Comparison of ENCODE assay signal across 8 cellular contexts in genomic region chr5:62412549-62413329, GRCh38.
DNase-seq lines count a peak whose midpoint lies in the region; ATAC-seq lines count a peak whose summit lies in the region.

Gene IPO11 (plus strand): TSS chr5:62412763. CDS start chr5:62437280, 24,517 bp downstream.

- peak; percentile 78 to 100 (median 97) for DNase-seq in C1 segment of cervical spinal cord (lab: John Stamatoyannopoulos, UW)
- DNase-seq in NCI-H748 treated with DMSO at 0.1 percent for 48 hours (lab: John Stamatoyannopoulos, UW) = peak; percentile 99
- DNase-seq in activated CD4-positive, alpha-beta T cell treated with anti-CD3 and anti-CD28 coated beads, Interleukin-2, amount 50 U/mL, for 24 hours (ENCODE audit: low read depth in 1 of 2, low spot score in 1 of 2) = peak; percentile 98 to 99
- peak; percentile 99 for DNase-seq in dedifferentiated amniotic fluid mesenchymal stem cell (ENCODE audit: extremely low spot score)
- DNase-seq in left kidney (ENCODE audit: low read depth, low spot score) = peak; percentile 100
- peak; percentile 98 to 99 for DNase-seq in stimulated activated CD4-positive, alpha-beta T cell treated with anti-CD3 and anti-CD28 coated beads, Interleukin-2, amount 100 ng/mL, for 24 hours

- ATAC-seq in GM19372 (IDR thresholded peaks at IDR 0.05; ENCODE audit: low read depth, unreplicated experiment) = peak; percentile 97
- ATAC-seq in HG03558 (IDR thresholded peaks at IDR 0.05; ENCODE audit: extremely low read depth, unreplicated experiment) = peak; percentile 94

Comparison
In these comparisons a context has a peak if more than half of its experiments do, and no peak if none do; other contexts are left out.
1. Peak in every context shown above with its lines: DNase-seq and ATAC-seq.